ENCODE assay signal across 30 cellular contexts in genomic region chr10:118139321-118139720, GRCh38.
DNase-seq lines count a peak whose midpoint lies in the region; TF ChIP-seq lines count a peak whose summit lies in the region.
"Had no signal": no experiment of that assay in that cellular context is flagged by ENCODE, and none has a peak within 500 bp of the region (broad histone marks: within the 10 kb centered on the region; RNA-seq: fewer than 3 reads in every experiment).

No MANE protein-coding gene starts in this region.

- H3K36me3 Mint-ChIP-seq in activated CD4-positive, alpha-beta T cell treated with anti-CD3 and anti-CD28 coated beads, Interleukin-2, amount 10 ng/mL, durations not matched to agents 24 days and 14 days (ENCODE audit: low read depth), result no peaks in the 10 kb centered on the region
- H3K36me3 Mint-ChIP-seq: activated CD8-positive, alpha-beta memory T cell treated with anti-CD3 and anti-CD28 coated beads, Interleukin-2, amount 10 ng/mL, durations not matched to agents 7 days and 5 days; activated naive CD8-positive, alpha-beta T cell treated with anti-CD3 and anti-CD28 coated beads, Interleukin-2, amount 10 ng/mL, durations not matched to agents 7 days and 5 days; CD4-positive, alpha-beta memory T cell; memory B cell had no signal

- TF ChIP-seq CTCF in foreskin fibroblast (IDR thresholded peaks at IDR 0.05; ENCODE audit: low read depth, low read length), result no peak

- intact Hi-C loops in activated CD4-positive, alpha-beta T cell treated with anti-CD3 and anti-CD28 coated beads, Interleukin-2, amount 10 ng/mL, durations not matched to agents 24 days and 14 days (cut with micrococcal nuclease), result no loop called here

- no peaks in the 10 kb centered on the region for H3K9me3 Mint-ChIP-seq in activated CD4-positive, alpha-beta T cell treated with anti-CD3 and anti-CD28 coated beads, Interleukin-2, amount 10 ng/mL, durations not matched to agents 24 days and 14 days
- H3K9me3 Mint-ChIP-seq: dendritic cell treated with granulocyte-macrophage colony-stimulating factor and Interleukin-4, amounts not matched to agents 40 ng/mL and 50 ng/mL, for 4 days; GM23338 had no signal

- peak; percentile 8 for DNase-seq in DMS53 (lab: John Stamatoyannopoulos, UW)
- DNase-seq in DMS53 treated with DMSO at 0.1 percent for 48 hours (lab: John Stamatoyannopoulos, UW; ENCODE audit: unreplicated experiment), result no peak
- peak; percentile 50 for DNase-seq in RKO (ENCODE audit: low spot score)
- DNase-seq in foreskin fibroblast, result peak; percentile 2 to 30
- DNase-seq in stromal cell of bone marrow (ENCODE audit: low read depth), result peak; percentile 13
- no peak for DNase-seq in activated CD4-positive, alpha-beta T cell treated with anti-CD3 and anti-CD28 coated beads, Interleukin-2, amount 10 ng/mL, durations not matched to agents 24 days and 14 days
- no peak for DNase-seq in C1 segment of cervical spinal cord (lab: John Stamatoyannopoulos, UW)
- DNase-seq in SK-N-DZ (ENCODE audit: low spot score), result no peak
- DNase-seq: activated CD4-positive, CD25-positive, alpha-beta regulatory T cell; activated CD8-positive, alpha-beta memory T cell treated with anti-CD3 and anti-CD28 coated beads, Interleukin-2, amount 10 ng/mL, durations not matched to agents 7 days and 5 days; activated gamma-delta T cell treated with Interleukin-2 at 50 U/mL for 16 hours; activated naive CD8-positive, alpha-beta T cell treated with anti-CD3 and anti-CD28 coated beads, Interleukin-2, amount 10 ng/mL, durations not matched to agents 7 days and 5 days; activated T-cell treated with anti-CD3 and anti-CD28 coated beads, Interleukin-2, amount 50 U/mL, for 4 hours; AML-193; aorta; CD4-positive, alpha-beta memory T cell; gastrocnemius medialis; HFFc6; NCI-H1092 treated with DMSO at 0.1 percent for 48 hours; NCI-H187; NCI-H82; ovary; retina; SK-N-SH; small intestine; stimulated activated naive CD4-positive, alpha-beta T cell treated with Interleukin-2 at 50 U/mL for 16 hours had no signal

- no peak overlapping the region for H3K27ac Mint-ChIP-seq in activated CD4-positive, alpha-beta T cell treated with anti-CD3 and anti-CD28 coated beads, Interleukin-2, amount 10 ng/mL, durations not matched to agents 24 days and 14 days
- H3K27ac Mint-ChIP-seq: activated CD8-positive, alpha-beta memory T cell treated with anti-CD3 and anti-CD28 coated beads, Interleukin-2, amount 10 ng/mL, durations not matched to agents 7 days and 5 days; activated naive CD8-positive, alpha-beta T cell treated with anti-CD3 and anti-CD28 coated beads, Interleukin-2, amount 10 ng/mL, durations not matched to agents 7 days and 5 days; CD4-positive, alpha-beta memory T cell; dendritic cell treated with granulocyte-macrophage colony-stimulating factor and Interleukin-4, amounts not matched to agents 40 ng/mL and 50 ng/mL, for 4 days; GM23338; HFFc6; memory B cell had no signal

- H3K4me3 Mint-ChIP-seq in activated CD4-positive, alpha-beta T cell treated with anti-CD3 and anti-CD28 coated beads, Interleukin-2, amount 10 ng/mL, durations not matched to agents 24 days and 14 days, result no peak overlapping the region
- H3K4me3 Mint-ChIP-seq: activated CD8-positive, alpha-beta memory T cell treated with anti-CD3 and anti-CD28 coated beads, Interleukin-2, amount 10 ng/mL, durations not matched to agents 7 days and 5 days; activated naive CD8-positive, alpha-beta T cell treated with anti-CD3 and anti-CD28 coated beads, Interleukin-2, amount 10 ng/mL, durations not matched to agents 7 days and 5 days; activated T-cell treated with anti-CD3 and anti-CD28 coated beads, Interleukin-2, amount 50 U/mL, for 4 hours; CD4-positive, alpha-beta memory T cell; dendritic cell treated with granulocyte-macrophage colony-stimulating factor and Interleukin-4, amounts not matched to agents 40 ng/mL and 50 ng/mL, for 4 days; GM23338; HFFc6; memory B cell had no signal

- H3K4me3 ChIP-seq in foreskin fibroblast (ENCODE audit: low read depth in 1 of 2, low read length in 2 of 2), result no peak overlapping the region
- H3K4me3 ChIP-seq: esophagus muscularis mucosa, gastrocnemius medialis, GM23338, ovary had no signal

- peaks cover 8% of the 10 kb centered on the region for H3K27me3 Mint-ChIP-seq in activated CD4-positive, alpha-beta T cell treated with anti-CD3 and anti-CD28 coated beads, Interleukin-2, amount 10 ng/mL, durations not matched to agents 24 days and 14 days
- H3K27me3 Mint-ChIP-seq: activated CD8-positive, alpha-beta memory T cell treated with anti-CD3 and anti-CD28 coated beads, Interleukin-2, amount 10 ng/mL, durations not matched to agents 7 days and 5 days; dendritic cell treated with granulocyte-macrophage colony-stimulating factor and Interleukin-4, amounts not matched to agents 40 ng/mL and 50 ng/mL, for 4 days had no signal

- H3K4me1 Mint-ChIP-seq in activated CD4-positive, alpha-beta T cell treated with anti-CD3 and anti-CD28 coated beads, Interleukin-2, amount 10 ng/mL, durations not matched to agents 24 days and 14 days, result no peaks in the 10 kb centered on the region
- H3K4me1 Mint-ChIP-seq: activated CD8-positive, alpha-beta memory T cell treated with anti-CD3 and anti-CD28 coated beads, Interleukin-2, amount 10 ng/mL, durations not matched to agents 7 days and 5 days; activated naive CD8-positive, alpha-beta T cell treated with anti-CD3 and anti-CD28 coated beads, Interleukin-2, amount 10 ng/mL, durations not matched to agents 7 days and 5 days; CD4-positive, alpha-beta memory T cell; GM23338; memory B cell had no signal

Comparison
In these comparisons a context has a peak if more than half of its experiments do, and no peak if none do; other contexts are left out.
1. DNase-seq: peak in DMS53 (single experiment), RKO (single experiment), foreskin fibroblast (2 of 2) and stromal cell of bone marrow (single experiment); none in DMS53 treated with DMSO at 0.1 percent for 48 hours (single experiment), activated CD4-positive, alpha-beta T cell treated with anti-CD3 and anti-CD28 coated beads, Interleukin-2, amount 10 ng/mL, durations not matched to agents 24 days and 14 days (single experiment), C1 segment of cervical spinal cord (0 of 14) and SK-N-DZ (single experiment).